22 cellular contexts compared by ENCODE assay signal in genomic region chr2:239171643-239172042, GRCh38.
"Had no signal": no experiment of that assay in that cellular context is flagged by ENCODE, and none has a peak within 500 bp of the region (broad histone marks: within the 10 kb centered on the region; RNA-seq: fewer than 3 reads in every experiment).

No MANE protein-coding gene starts in this region.

- H3K4me1 ChIP-seq: ascending aorta, spleen, upper lobe of left lung had no signal

- H3K4me3 ChIP-seq: ascending aorta, lung, spleen, thoracic aorta, upper lobe of left lung had no signal

- H3K27ac Mint-ChIP-seq: activated CD8-positive, alpha-beta memory T cell treated with anti-CD3 and anti-CD28 coated beads, Interleukin-2, amount 10 ng/mL, durations not matched to agents 7 days and 5 days; activated T-helper 17 cell treated with anti-CD3 and anti-CD28 coated beads, Interleukin-2, amount 50 U/mL, for 72 hours; mesothelial cell of epicardium; natural killer cell treated with Interleukin-12 subunit alpha and Interleukin-12 subunit beta and Interleukin-15 and Interleukin-18, amount 100 ng/mL, for 72 hours; stimulated activated naive B cell treated with anti-CD40 and anti-IgM and Interleukin-4, amounts not matched to agents 10 μg/mL and 1 μg/mL and 100 μg/mL, for 72 hours had no signal

- H3K27me3 ChIP-seq: ascending aorta, neutrophil, spleen, upper lobe of left lung had no signal

- H3K27ac ChIP-seq: ascending aorta, spleen, thoracic aorta, upper lobe of left lung had no signal

- FAIRE-seq: keratinocyte had no signal

- H3K9me3 ChIP-seq: neutrophil had no signal

- DNase-seq: activated CD4-positive, alpha-beta T cell treated with anti-CD3 and anti-CD28 coated beads for 1 hour; activated CD4-positive, alpha-beta T cell treated with anti-CD3 and anti-CD28 coated beads, Interleukin-2, amount 50 U/mL, for 48 hours; activated CD8-positive, alpha-beta memory T cell treated with anti-CD3 and anti-CD28 coated beads, Interleukin-2, amount 10 ng/mL, durations not matched to agents 7 days and 5 days; activated naive CD4-positive, alpha-beta T cell treated with Interleukin-2 at 50 U/mL for 16 hours; cerebellar nuclear complex; cortex of kidney; hippocampal formation; spleen; stimulated activated CD4-positive, alpha-beta T cell treated with anti-CD3 and anti-CD28 coated beads, Interleukin-4, amount 100 ng/mL, for 4 hours; stimulated activated naive B cell treated with anti-CD40 and anti-IgM and Interleukin-4, amounts not matched to agents 10 μg/mL and 1 μg/mL and 100 μg/mL, for 72 hours; T1000; upper lobe of left lung had no signal

- ATAC-seq: activated CD8-positive, alpha-beta memory T cell treated with anti-CD3 and anti-CD28 coated beads, Interleukin-2, amount 10 ng/mL, durations not matched to agents 7 days and 5 days; activated T-helper 17 cell treated with anti-CD3 and anti-CD28 coated beads, Interleukin-2, amount 50 U/mL, for 72 hours; esophagus mucosa; left lobe of liver; natural killer cell treated with Interleukin-12 subunit alpha and Interleukin-12 subunit beta and Interleukin-15 and Interleukin-18, amount 100 ng/mL, for 72 hours; stimulated activated naive B cell treated with anti-CD40 and anti-IgM and Interleukin-4, amounts not matched to agents 10 μg/mL and 1 μg/mL and 100 μg/mL, for 72 hours had no signal
